Comparison of ENCODE assay signal across 25 cellular contexts in the genomic region with DNA sequence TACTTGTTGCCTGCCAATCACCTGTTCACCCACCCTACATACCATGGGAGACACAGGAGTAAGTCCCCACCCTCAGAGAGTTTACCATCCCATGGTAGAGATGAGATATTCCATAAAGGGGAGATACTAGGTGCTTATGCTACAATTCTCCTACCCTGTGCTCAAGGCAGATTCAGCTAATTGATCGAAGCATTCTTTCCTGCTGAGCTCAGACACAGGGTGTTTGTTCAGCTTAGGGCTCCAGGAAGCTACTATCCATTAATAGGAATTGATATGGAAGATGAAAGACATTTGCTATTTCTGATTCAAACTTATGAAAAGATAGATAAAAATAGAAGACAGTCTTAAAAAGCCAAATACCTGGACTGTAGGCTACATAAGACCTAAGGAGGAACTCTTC. TPM values are rescaled to one million over a fixed set of nuclear protein-coding genes. Genes with fewer than 3 reads are reported as not detected.
"Had no signal": no experiment of that assay in that cellular context is flagged by ENCODE, and none has a peak within 500 bp of the region (broad histone marks: within the 10 kb centered on the region; RNA-seq: fewer than 3 reads in every experiment).

No MANE protein-coding gene starts in this region.

- H3K4me1 Mint-ChIP-seq: activated naive CD8-positive, alpha-beta T cell treated with anti-CD3 and anti-CD28 coated beads, Interleukin-2, amount 10 ng/mL, durations not matched to agents 7 days and 5 days; central memory CD8-positive, alpha-beta T cell had no signal

- H3K27ac Mint-ChIP-seq: activated CD8-positive, alpha-beta T cell treated with anti-CD3 and anti-CD28 coated beads for 36 hours; activated naive CD8-positive, alpha-beta T cell treated with anti-CD3 and anti-CD28 coated beads, Interleukin-2, amount 10 ng/mL, durations not matched to agents 7 days and 5 days; activated T-cell treated with anti-CD3 and anti-CD28 coated beads, Interleukin-2, amount 50 U/mL, for 72 hours; activated T-helper 2 cell treated with anti-CD3 and anti-CD28 coated beads, Interferon-gamma antibody, Interleukin-2, Interleukin-4, amounts not matched to agents 10 μg/mL and 5 μg/mL and 100 μg/mL, durations not matched to agents 14 hours and 24 hours and 36 hours; T-helper 1 cell treated with Interleukin-12 subunit alpha and Interleukin-12 subunit beta and Interleukin-4 antibody, amounts not matched to agents 30 μg/mL and 1 μg/mL, for 36 hours had no signal

- H3K9me3 ChIP-seq: adrenal gland, Peyer's patch had no signal

- FAIRE-seq: bronchial epithelial cell had no signal

- H3K4me3 Mint-ChIP-seq: activated CD8-positive, alpha-beta T cell treated with anti-CD3 and anti-CD28 coated beads for 36 hours; activated naive CD8-positive, alpha-beta T cell treated with anti-CD3 and anti-CD28 coated beads, Interleukin-2, amount 10 ng/mL, durations not matched to agents 7 days and 5 days; activated T-cell treated with anti-CD3 and anti-CD28 coated beads, Interleukin-2, amount 50 U/mL, for 72 hours; central memory CD8-positive, alpha-beta T cell; T-helper 1 cell treated with Interleukin-12 subunit alpha and Interleukin-12 subunit beta and Interleukin-4 antibody, amounts not matched to agents 30 μg/mL and 1 μg/mL, for 36 hours had no signal

- H3K27ac ChIP-seq: adrenal gland, Peyer's patch had no signal

- H3K4me1 ChIP-seq: adrenal gland had no signal

- ATAC-seq: activated CD4-positive, CD25-positive, alpha-beta regulatory T cell treated with anti-CD3 and anti-CD28 coated beads, Interleukin-2, amount 50 U/mL, for 24 hours; activated CD8-positive, alpha-beta T cell treated with anti-CD3 and anti-CD28 coated beads for 36 hours; activated T-cell treated with anti-CD3 and anti-CD28 coated beads, Interleukin-2, amount 50 U/mL, for 72 hours had no signal

- H3K27me3 ChIP-seq: Peyer's patch had no signal

- DNase-seq: activated CD4-positive, alpha-beta T cell treated with anti-CD3 and anti-CD28 coated beads for 4 hours; activated CD8-positive, alpha-beta memory T cell treated with anti-CD3 and anti-CD28 coated beads, Interleukin-2, amount 50 U/mL, for 4 hours; activated CD8-positive, alpha-beta T cell treated with anti-CD3 and anti-CD28 coated beads for 36 hours; activated naive CD4-positive, alpha-beta T cell treated with anti-CD3 and anti-CD28 coated beads, Interleukin-2, amount 50 U/mL, for 16 hours; activated naive CD8-positive, alpha-beta T cell treated with anti-CD3 and anti-CD28 coated beads, Interleukin-2, amount 10 ng/mL, durations not matched to agents 7 days and 5 days; activated T-cell treated with anti-CD3 and anti-CD28 coated beads, Interleukin-2, amount 50 U/mL, for 72 hours; adrenal gland; anterior cingulate cortex; Kasumi-1; NCI-H1105 treated with DMSO at 0.1 percent for 48 hours; NCI-H1436 treated with DMSO at 0.1 percent for 48 hours; NCI-H1930; NCI-H2107; NCI-H2171 treated with DMSO at 0.1 percent for 48 hours; NCI-H226; NCI-H526; NCI-H774; Peyer's patch; SHP77 treated with DMSO at 0.1 percent for 48 hours had no signal

- H3K9me3 Mint-ChIP-seq: activated CD8-positive, alpha-beta T cell treated with anti-CD3 and anti-CD28 coated beads for 36 hours; activated naive CD8-positive, alpha-beta T cell treated with anti-CD3 and anti-CD28 coated beads, Interleukin-2, amount 10 ng/mL, durations not matched to agents 7 days and 5 days; activated T-helper 2 cell treated with anti-CD3 and anti-CD28 coated beads, Interferon-gamma antibody, Interleukin-2, Interleukin-4, amounts not matched to agents 10 μg/mL and 5 μg/mL and 100 μg/mL, durations not matched to agents 14 hours and 24 hours and 36 hours; central memory CD8-positive, alpha-beta T cell; T-helper 1 cell treated with Interleukin-12 subunit alpha and Interleukin-12 subunit beta and Interleukin-4 antibody, amounts not matched to agents 30 μg/mL and 1 μg/mL, for 36 hours had no signal

- H3K4me3 ChIP-seq: adrenal gland, Peyer's patch had no signal

- H3K36me3 Mint-ChIP-seq: activated naive CD8-positive, alpha-beta T cell treated with anti-CD3 and anti-CD28 coated beads, Interleukin-2, amount 10 ng/mL, durations not matched to agents 7 days and 5 days had no signal

- H3K36me3 ChIP-seq: adrenal gland, Peyer's patch had no signal

RNA-seq across cellular contexts. Expression of a gene that starts 15.2 kb away (rescaled TPM):
- total RNA-seq: activated CD8-positive, alpha-beta T cell treated with anti-CD3 and anti-CD28 coated beads for 36 hours; activated naive CD8-positive, alpha-beta T cell treated with anti-CD3 and anti-CD28 coated beads, Interleukin-2, amount 10 ng/mL, durations not matched to agents 7 days and 5 days; activated T-cell treated with anti-CD3 and anti-CD28 coated beads, Interleukin-2, amount 50 U/mL, for 72 hours; activated T-helper 2 cell treated with anti-CD3 and anti-CD28 coated beads, Interferon-gamma antibody, Interleukin-2, Interleukin-4, amounts not matched to agents 10 μg/mL and 5 μg/mL and 100 μg/mL, durations not matched to agents 14 hours and 24 hours and 36 hours; bronchial epithelial cell; NCI-H460 had no signal
